ENCODE assay signal across 13 cellular contexts in genomic region chr19:47369923-47370625, GRCh38. TPM values are rescaled to one million over a fixed set of nuclear protein-coding genes. Genes with fewer than 3 reads are reported as not detected.
A peak's percentile ranks its signal among the peaks of the same experiment; 100 is the strongest.
DNase-seq lines count a peak whose midpoint lies in the region; ATAC-seq and TF ChIP-seq lines count a peak whose summit lies in the region.
"Had no signal": no experiment of that assay in that cellular context is flagged by ENCODE, and none has a peak within 500 bp of the region (broad histone marks: within the 10 kb centered on the region; RNA-seq: fewer than 3 reads in every experiment).

No MANE protein-coding gene starts in this region.

- H2AK9ac ChIP-seq in IMR-90 (replicated peaks; ENCODE audit: low read depth, low read length, poor library complexity) = no peak overlapping the region

- H3K27me3 ChIP-seq in A673 (replicated peaks; ENCODE audit: insufficient read depth, low read depth, low read length, poor library complexity) (no peaks in the 10 kb centered on the region), IMR-90 (ENCODE audit: control insufficient read depth, insufficient read depth, low read length) (no peaks in the 10 kb centered on the region), lung (ENCODE audit: control insufficient read depth, insufficient read depth) (no peaks in the 10 kb centered on the region)

- H3K9me1 ChIP-seq in IMR-90 (ENCODE audit: insufficient read depth, low read length) = peaks cover 9% of the 10 kb centered on the region

- no peak overlapping the region for H2BK20ac ChIP-seq in IMR-90 (ENCODE audit: low read depth, low read length)

- POLR2A ChIA-PET in A673 (lab: Charles Lee; ENCODE audit: low non-redundant PET) (interaction anchor here (0.5 kb wide), 1 partner anchor 533 kb away, joined by 6 read pairs; no protein-coding TSS in a partner anchor), IMR-90 (lab: Charles Lee; ENCODE audit: unreplicated experiment) (no interaction called here)

- H3K4me2 ChIP-seq in IMR-90 (ENCODE audit: low read depth, low read length) = no peak overlapping the region

- CTCF ChIA-PET in A673 (lab: Charles Lee) (interaction anchor here (0.5 to 1.3 kb wide), 5 partner anchors 13 to 160 kb away, joined by 3 to 14 read pairs (median 3); partner anchors contain the start of gene DHX34), IMR-90 (lab: Yijun Ruan, JAX) (interaction anchor here (0.7 kb wide), 1 partner anchor 15 kb away, joined by 3 read pairs; no protein-coding TSS in a partner anchor)

- ATAC-seq in IMR-90 (ENCODE audit: low read depth) (peak; percentile 99), lung (ENCODE audit: insufficient read depth, low FRiP score) (peak; percentile 44)

- H3K36me3 ChIP-seq in A673 (ENCODE audit: insufficient read depth, low read length, poor library complexity, severe bottlenecking) (peaks cover 46% of the 10 kb centered on the region), IMR-90 (ENCODE audit: control insufficient read depth, insufficient read depth, low read length) (peaks cover 40% of the 10 kb centered on the region), lung (ENCODE audit: control insufficient read depth in 2 of 2, insufficient read depth in 2 of 2, low read length in 2 of 2) (peaks cover 9 to 43% of the 10 kb centered on the region in 2 donors)

- dilution Hi-C loops in IMR-90 (cut with HindIII; ENCODE audit: low sequenced_read_pairs, unreplicated experiment) = no loop called here

- H3K9me3 ChIP-seq in A673 (ENCODE audit: low read depth, low read length, poor library complexity, severe bottlenecking) (no peaks in the 10 kb centered on the region), IMR-90 (ENCODE audit: control insufficient read depth, insufficient read depth, low read length) (no peaks in the 10 kb centered on the region), lung (ENCODE audit: control insufficient read depth in 2 of 2, insufficient read depth in 1 of 2, low read length in 1 of 2) (no peaks in the 10 kb centered on the region)

- peaks cover 7 to 22% of the 10 kb centered on the region in 2 experiments; a peak in 3 of 4 replicates for H3K79me1 ChIP-seq in IMR-90 (ENCODE audit: low read depth in 1 of 2, low read length in 2 of 2)

- 0 out of 2 replicates have a peak overlapping the region, but pooled peaks have one; percentile 33 for H3K14ac ChIP-seq in IMR-90 (replicated peaks; ENCODE audit: low read depth, low read length)

- in situ Hi-C loops in IMR-90 (cut with MboI; ENCODE audit: low sequenced_read_pairs) (no loop called here), astrocyte of the spinal cord (cut with HindIII; ENCODE audit: low sequenced_read_pairs) (no loop called here)

- H2BK120ac ChIP-seq in IMR-90 (ENCODE audit: low read depth, low read length) = no peak overlapping the region; the same call in 1 of the 2 replicates

- H3K4me3 ChIP-seq in A673 (ENCODE audit: low read depth, low read length, poor library complexity, severe bottlenecking) (no peak overlapping the region), IMR-90 (ENCODE audit: insufficient read depth, low read depth, low read length) (no peak overlapping the region), astrocyte of the spinal cord (ENCODE audit: low read depth, low read length) (no peak overlapping the region), lung (no peak overlapping the region)

- no peak overlapping the region for H4K5ac ChIP-seq in IMR-90 (ENCODE audit: low read depth, low read length)

- H3K27ac ChIP-seq in A673 (ENCODE audit: low read depth, low read length, poor library complexity, severe bottlenecking) = no peak overlapping the region
- H3K27ac ChIP-seq in IMR-90 (ENCODE audit: insufficient read depth, low read length) = peak overlapping the region; percentile 10
- H3K27ac ChIP-seq in lung (ENCODE audit: low read depth in 1 of 2, low read length in 1 of 2) = peak overlapping the region in 1 of 2 donors; percentile 58
- H3K27ac ChIP-seq: C4-2B had no signal

- peak overlapping the region; percentile 75 for H2AK5ac ChIP-seq in IMR-90 (ENCODE audit: low read depth, low read length)

- H2BK5ac ChIP-seq in IMR-90 (ENCODE audit: low read depth, low read length, poor library complexity, severe bottlenecking) = peak overlapping the region; percentile 80

- no peak overlapping the region for H2BK15ac ChIP-seq in IMR-90 (ENCODE audit: low read depth, low read length)

- peaks cover 13% of the 10 kb centered on the region; the same call in 1 of the 2 replicates for H4K20me1 ChIP-seq in IMR-90 (ENCODE audit: insufficient read depth, low read length)

- BruUV-seq in A673 (replicated peaks; lab: Mats Ljungman, UMichigan) (no TSS peak), IMR-90 (replicated peaks; lab: Mats Ljungman, UMichigan) (no TSS peak)

- H4K8ac ChIP-seq in IMR-90 (ENCODE audit: low read depth in 2 of 2, low read length in 2 of 2) = peak overlapping the region in 1 of 2 experiments; percentile 62; a peak in 1 of 4 replicates

- 0 out of 2 replicates have a peak overlapping the region, but pooled peaks have one; percentile 16 for H3K4ac ChIP-seq in IMR-90 (ENCODE audit: low read depth, low read length)

- no peak overlapping the region for H3K56ac ChIP-seq in IMR-90 (ENCODE audit: extremely low read depth, insufficient read depth, low read length)

- no peak overlapping the region for H3K18ac ChIP-seq in IMR-90 (ENCODE audit: low read depth, low read length)

- H4K91ac ChIP-seq in IMR-90 (ENCODE audit: insufficient read depth, low read depth, low read length) = no peak overlapping the region

- DNase-seq in A673 (ENCODE audit: low spot score) = peak; percentile 45
- peak; percentile 74 for DNase-seq in IMR-90
- peak; percentile 77 for DNase-seq in astrocyte of the spinal cord (ENCODE audit: low read depth, low spot score)
- peak; percentile 56 for DNase-seq in lung (ENCODE audit: low spot score)
- DNase-seq in SK-N-DZ (ENCODE audit: low spot score) = no peak
- no peak for DNase-seq in activated CD4-positive, alpha-beta T cell treated with anti-CD3 and anti-CD28 coated beads for 4 hours
- no peak for DNase-seq in NCI-H2227 treated with DMSO at 0.1 percent for 48 hours (lab: John Stamatoyannopoulos, UW)
- no peak for DNase-seq in cerebellar cortex (ENCODE audit: low spot score)
- DNase-seq: effector CD8-positive, alpha-beta T cell; NCI-H2171 treated with DMSO at 0.1 percent for 48 hours; retina had no signal

- no peak overlapping the region for H3K9ac ChIP-seq in IMR-90 (ENCODE audit: low read depth, low read length)

- TF ChIP-seq CTCF in A673 (conservative IDR thresholded peaks at IDR 0.05; ENCODE audit: low read depth, low read length) = no peak
- no peak for TF ChIP-seq CTCF in IMR-90 (conservative IDR thresholded peaks at IDR 0.05; ENCODE audit: low read depth, low read length)
- no peak for TF ChIP-seq CTCF in astrocyte of the spinal cord (IDR thresholded peaks at IDR 0.05; ENCODE audit: low read depth, low read length)
- TF ChIP-seq CTCF in lung (IDR thresholded peaks at IDR 0.05; ENCODE audit: control extremely low read depth, extremely low read depth) = no peak

- TF ChIP-seq RAD21 in IMR-90 (IDR thresholded peaks at IDR 0.05; ENCODE audit: low read length) = no peak

- TF ChIP-seq POLR2A in IMR-90 (IDR thresholded peaks at IDR 0.05; ENCODE audit: low read depth, low read length) = no peak

- 54% methylated on average over 8 of the region's 15 CpGs; no CpG with 5 or more reads in 1 of the 2 experiments for WGBS in IMR-90 (ENCODE audit: extremely low coverage in 2 of 2, insufficient read length in 1 of 2), 2 experiments
- WGBS in lung, 2 donors = 39 to 68% methylated on average over 15 of the region's 15 CpGs

- H3K4me1 ChIP-seq in A673 (ENCODE audit: insufficient read depth, low read length, poor library complexity, severe bottlenecking) (no peaks in the 10 kb centered on the region), IMR-90 (ENCODE audit: control insufficient read depth, insufficient read depth, low read length) (peaks cover 6% of the 10 kb centered on the region), lung (ENCODE audit: control insufficient read depth in 2 of 2, insufficient read depth in 2 of 2, low read length in 2 of 2) (no peaks in the 10 kb centered on the region)

- no peak overlapping the region for H3K23ac ChIP-seq in IMR-90 (ENCODE audit: low read depth, low read length)

- intact Hi-C loops in A673 (cut with micrococcal nuclease; ENCODE audit: unreplicated experiment) = no loop called here
- intact Hi-C loops in IMR-90 (cut with micrococcal nuclease) = no loop called here

- peak overlapping the region; percentile 63 for H2AFZ ChIP-seq in IMR-90 (replicated peaks; ENCODE audit: low read length, poor library complexity)

RNA-seq across cellular contexts. Expression of gene DHX34, which starts 21.0 kb away (rescaled TPM):
- total RNA-seq in A673 (2021) (24.5 and 29.6 TPM in 2 replicates), IMR-90 (2012; rRNA removed) (4.5 and 5.6 TPM in 2 replicates), lung (10 to 100 TPM; 14.8 to 18.2 TPM)
- polyA plus RNA-seq in IMR-90 (2012; rRNA removed) (13.7 and 14.8 TPM in 2 replicates), lung (10 to 100 TPM; 13.5 to 24.2 TPM)
- polyA plus RNA-seq in IMR-90 (2012; cell fraction: cytosol; rRNA removed) = 7.5 and 12.4 TPM in 2 replicates
- polyA plus RNA-seq in IMR-90 (2012; cell fraction: nucleus; rRNA removed; ENCODE audit: low replicate concordance) = 40.2 and 104 TPM in 2 replicates
- 10.8 and 12.8 TPM in 2 replicates for polyA plus RNA-seq in SK-N-DZ (2014; cell fraction: cytosol; rRNA removed)
- 14.2 and 24.6 TPM in 2 replicates for polyA plus RNA-seq in SK-N-DZ (2014; cell fraction: nucleus; rRNA removed)

RNA-seq across cellular contexts. Expression of gene C5AR2, which starts 38.1 kb away (rescaled TPM):
- 0.04 TPM in 1 of 2 replicates, not detected in the other for total RNA-seq in A673 (2021)
- total RNA-seq in IMR-90 (2012; rRNA removed) = under 0.01 TPM in 1 of 2 replicates, not detected in the other
- polyA plus RNA-seq in IMR-90 (2012; rRNA removed) = not detected in 2 replicates
- polyA plus RNA-seq in IMR-90 (2012; cell fraction: cytosol; rRNA removed) = 0.11 TPM in 1 of 2 replicates, not detected in the other
- polyA plus RNA-seq in IMR-90 (2012; cell fraction: nucleus; rRNA removed; ENCODE audit: low replicate concordance) = 0.03 and 0.05 TPM in 2 replicates
- 10 to 100 TPM in 1 of 2 donors, 1 to 10 TPM in 1; 2.7 to 12.6 TPM for total RNA-seq in lung
- polyA plus RNA-seq in lung = 10 to 100 TPM in 1 of 2 donors, 1 to 10 TPM in 1; 1.0 to 17.4 TPM
- not detected in 2 replicates for polyA plus RNA-seq in SK-N-DZ (2014; cell fraction: cytosol; rRNA removed)
- not detected in 2 replicates for polyA plus RNA-seq in SK-N-DZ (2014; cell fraction: nucleus; rRNA removed)
- total RNA-seq: kidney epithelial cell had no signal

RNA-seq across cellular contexts. Expression of gene MEIS3, which starts 49.3 kb away (rescaled TPM):
- total RNA-seq in A673 (2021) (9.6 and 21.3 TPM in 2 replicates), IMR-90 (2012; rRNA removed) (28.3 and 32.4 TPM in 2 replicates), lung (10 to 100 TPM in 1 of 2 donors, 1 to 10 TPM in 1; 8.6 to 10.2 TPM)
- polyA plus RNA-seq in IMR-90 (2012; rRNA removed) (33.0 TPM in 2 replicates), lung (1 to 10 TPM; 3.8 to 7.3 TPM)
- 33.1 and 39.8 TPM in 2 replicates for polyA plus RNA-seq in IMR-90 (2012; cell fraction: cytosol; rRNA removed)
- 97.7 and 112 TPM in 2 replicates for polyA plus RNA-seq in IMR-90 (2012; cell fraction: nucleus; rRNA removed; ENCODE audit: low replicate concordance)
- polyA plus RNA-seq in SK-N-DZ (2014; cell fraction: cytosol; rRNA removed) = 61.0 and 64.2 TPM in 2 replicates
- 48.3 and 60.9 TPM in 2 replicates for polyA plus RNA-seq in SK-N-DZ (2014; cell fraction: nucleus; rRNA removed)

Comparison
In these comparisons a context has a peak if more than half of its experiments do, and no peak if none do; other contexts are left out.
1. DNase-seq: peak in A673 (single experiment), IMR-90 (single experiment), astrocyte of the spinal cord (single experiment) and lung (single experiment); none in SK-N-DZ (single experiment), activated CD4-positive, alpha-beta T cell treated with anti-CD3 and anti-CD28 coated beads for 4 hours (0 of 2), NCI-H2227 treated with DMSO at 0.1 percent for 48 hours (single experiment) and cerebellar cortex (single experiment).